1 cellular context compared by ENCODE assay signal in genomic region chr9:134839441-134840125, GRCh38.
TF ChIP-seq lines count a peak whose summit lies in the region.

No MANE protein-coding gene starts in this region.

TF ChIP-seq in H1, 55 proteins besides CTCF, POLR2A, EP300 and RAD21:
- no peak for TF ChIP-seq TAF7 (optimal IDR thresholded peaks at IDR 0.05; ENCODE audit: borderline replicate concordance, low read depth, low read length)
- TF ChIP-seq GABPA (IDR thresholded peaks at IDR 0.05; ENCODE audit: borderline replicate concordance, insufficient read depth, low read length): peak; percentile 24; the same call in 1 of the 2 replicates
